26 cellular contexts compared by ENCODE assay signal in genomic region chr19:3013261-3013725, GRCh38. TPM values are rescaled to one million over a fixed set of nuclear protein-coding genes. Genes with fewer than 3 reads are reported as not detected.
DNase-seq lines count a peak whose midpoint lies in the region; ATAC-seq and TF ChIP-seq lines count a peak whose summit lies in the region.
"Had no signal": no experiment of that assay in that cellular context is flagged by ENCODE, and none has a peak within 500 bp of the region (broad histone marks: within the 10 kb centered on the region; RNA-seq: fewer than 3 reads in every experiment).

No MANE protein-coding gene starts in this region.

- no peak overlapping the region for H3K23ac ChIP-seq in neuronal stem cell (ENCODE audit: low read depth, low read length, poor library complexity)

- H2BK15ac ChIP-seq in neuronal stem cell (ENCODE audit: low read length), result no peak overlapping the region

- H3K4me3 Mint-ChIP-seq in stimulated activated effector memory CD8-positive, alpha-beta T cell treated with anti-CD3 and anti-CD28 coated beads, Interleukin-12 subunit alpha, Interleukin-12 subunit beta, amount 100 ng/mL, for 72 hours, result no peak overlapping the region
- H3K4me3 Mint-ChIP-seq: CD8-positive, alpha-beta T cell had no signal

- H2BK5ac ChIP-seq in neuronal stem cell (ENCODE audit: low read length), result no peak overlapping the region

- no peak overlapping the region for H3K4ac ChIP-seq in neuronal stem cell (ENCODE audit: low read length)

- H3K14ac ChIP-seq in neuronal stem cell (ENCODE audit: low read length), result no peak overlapping the region

- peak; percentile 72 for ATAC-seq in body of pancreas
- ATAC-seq in stimulated activated effector memory CD8-positive, alpha-beta T cell treated with anti-CD3 and anti-CD28 coated beads, Interleukin-12 subunit alpha, Interleukin-12 subunit beta, amount 100 ng/mL, for 72 hours, result no peak
- ATAC-seq: A549; CD8-positive, alpha-beta T cell; HCT116 had no signal

- H3K4me1 ChIP-seq in HEK293 (ENCODE audit: control insufficient read depth, insufficient read depth, low read length) (no peaks in the 10 kb centered on the region), body of pancreas (peaks cover 14% of the 10 kb centered on the region), neuronal stem cell (ENCODE audit: control insufficient read depth in 2 of 2, insufficient read depth in 1 of 2, low read depth in 1 of 2, low read length in 2 of 2) (peaks cover 0 to 12% of the 10 kb centered on the region in 2 donors), stomach smooth muscle (ENCODE audit: control insufficient read depth, insufficient read depth, low read length) (no peaks in the 10 kb centered on the region)
- H3K4me1 ChIP-seq: A549, Caco-2 had no signal

- POLR2A ChIA-PET in HEK293 (lab: Yijun Ruan, JAX), result interaction anchor here (0.6 kb wide), 1 partner anchor 15 kb away, joined by 4 read pairs; no protein-coding TSS in a partner anchor

- no peaks in the 10 kb centered on the region for H3K36me3 Mint-ChIP-seq in stimulated activated effector memory CD8-positive, alpha-beta T cell treated with anti-CD3 and anti-CD28 coated beads, Interleukin-12 subunit alpha, Interleukin-12 subunit beta, amount 100 ng/mL, for 72 hours

- no peak for TF ChIP-seq POLR2A in body of pancreas (IDR thresholded peaks at IDR 0.05)

- H3K4me1 Mint-ChIP-seq in stimulated activated effector memory CD8-positive, alpha-beta T cell treated with anti-CD3 and anti-CD28 coated beads, Interleukin-12 subunit alpha, Interleukin-12 subunit beta, amount 100 ng/mL, for 72 hours, result no peaks in the 10 kb centered on the region

- no peaks in the 10 kb centered on the region for H3K79me1 ChIP-seq in neuronal stem cell (ENCODE audit: low read depth, low read length)

- WGBS in body of pancreas, 2 donors, result 14 to 29% methylated on average over 8 of the region's 8 CpGs
- no CpG with 5 or more reads among the region's 8 CpGs for WGBS in neuronal stem cell (ENCODE audit: extremely low coverage in 2 of 2, insufficient read length in 2 of 2, insufficient replicate concordance in 1 of 2), 2 donors

- H3K9me3 Mint-ChIP-seq in stimulated activated effector memory CD8-positive, alpha-beta T cell treated with anti-CD3 and anti-CD28 coated beads, Interleukin-12 subunit alpha, Interleukin-12 subunit beta, amount 100 ng/mL, for 72 hours, result no peaks in the 10 kb centered on the region
- H3K9me3 Mint-ChIP-seq: CD8-positive, alpha-beta T cell had no signal

- CTCF ChIA-PET in HEK293 (lab: Yijun Ruan, JAX), result interaction anchor here (1.0 to 1.2 kb wide), 3 partner anchors 23 to 151 kb away, joined by 4 to 7 read pairs (median 4); no protein-coding TSS in a partner anchor

- no peak overlapping the region for H4K91ac ChIP-seq in neuronal stem cell (ENCODE audit: low read depth, low read length, poor library complexity)

- H2BK120ac ChIP-seq in neuronal stem cell (ENCODE audit: low read depth, low read length), result no peak overlapping the region

- in situ Hi-C loops in GM13977 (cut with MboI; ENCODE audit: low pct_unique_long_range_greater_than_20kb, low sequenced_read_pairs, unreplicated experiment), result no loop called here

- peak overlapping the region; percentile 41 for H2AFZ ChIP-seq in neuronal stem cell (ENCODE audit: low read length)

- no peak overlapping the region for H3K27ac Mint-ChIP-seq in stimulated activated effector memory CD8-positive, alpha-beta T cell treated with anti-CD3 and anti-CD28 coated beads, Interleukin-12 subunit alpha, Interleukin-12 subunit beta, amount 100 ng/mL, for 72 hours
- H3K27ac Mint-ChIP-seq: CD8-positive, alpha-beta T cell had no signal

- H3K27me3 ChIP-seq in body of pancreas, result no peaks in the 10 kb centered on the region
- H3K27me3 ChIP-seq in neuronal stem cell (ENCODE audit: control insufficient read depth in 3 of 3, insufficient read depth in 3 of 3, low read depth in 1 of 3, low read length in 3 of 3), result peaks cover 0 to 21% (median 2%) of the 10 kb centered on the region in 3 experiments
- no peaks in the 10 kb centered on the region for H3K27me3 ChIP-seq in stomach smooth muscle (ENCODE audit: control insufficient read depth in 1 of 2, insufficient read depth in 2 of 2, low read length in 2 of 2)

- no peak for TF ChIP-seq CTCF in HEK293 (tag by site-specific recombination; IDR thresholded peaks at IDR 0.05)
- TF ChIP-seq CTCF in body of pancreas (IDR thresholded peaks at IDR 0.05), result no peak
- no peak for TF ChIP-seq CTCF in GM13977 (IDR thresholded peaks at IDR 0.05; ENCODE audit: extremely low read depth, insufficient read depth, missing control alignments)

- DNase-seq in body of pancreas (peak in 2 of 4 donors; percentile 29 to 41), neuronal stem cell (ENCODE audit: low spot score) (no peak), NCI-H1417 treated with DMSO at 0.1 percent for 48 hours (lab: John Stamatoyannopoulos, UW) (no peak), GM13977 (ENCODE audit: low spot score) (no peak)
- DNase-seq in activated effector memory CD4-positive, alpha-beta T cell treated with anti-CD3 and anti-CD28 coated beads, Interleukin-2, amount 50 U/mL, for 16 hours, result no peak
- no peak for DNase-seq in stimulated activated effector memory CD8-positive, alpha-beta T cell treated with anti-CD3 and anti-CD28 coated beads, Interleukin-12 subunit alpha, Interleukin-12 subunit beta, amount 100 ng/mL, for 72 hours (ENCODE audit: low spot score in 2 of 2)
- DNase-seq: C1 segment of cervical spinal cord; Caco-2; CD8-positive, alpha-beta T cell; DMS 273 treated with DMSO at 0.1 percent for 48 hours; DMS79 treated with DMSO at 0.1 percent for 48 hours; GF-D8; KBM-7; MV-4-11; NCI-H1105; NCI-H146; NCI-H1930; NCI-H446; NCI-H524 treated with DMSO at 0.1 percent for 48 hours; NCI-H82; SHP77 treated with DMSO at 0.1 percent for 48 hours; SW 1271 had no signal

- H3K4me3 ChIP-seq in HEK293 (ENCODE audit: low read depth, low read length), result no peak overlapping the region
- H3K4me3 ChIP-seq in body of pancreas, result no peak overlapping the region
- no peak overlapping the region for H3K4me3 ChIP-seq in neuronal stem cell (ENCODE audit: low read length in 2 of 2)
- H3K4me3 ChIP-seq in stomach smooth muscle (ENCODE audit: low read length in 2 of 2), result no peak overlapping the region
- H3K4me3 ChIP-seq: A549 had no signal

- no peak overlapping the region for H2BK12ac ChIP-seq in neuronal stem cell (ENCODE audit: low read length)

- peak overlapping the region; percentile 68 for H3K18ac ChIP-seq in neuronal stem cell (ENCODE audit: low read length)

- no peak overlapping the region for H2AK5ac ChIP-seq in neuronal stem cell (ENCODE audit: low read depth, low read length)

- H3K9me3 ChIP-seq in HEK293 (ENCODE audit: control insufficient read depth, insufficient read depth, low read depth, low read length) (no peaks in the 10 kb centered on the region), body of pancreas (no peaks in the 10 kb centered on the region), neuronal stem cell (replicated peaks in 1 of 2; ENCODE audit: control insufficient read depth in 2 of 2, insufficient read depth in 1 of 2, low read depth in 1 of 2, low read length in 2 of 2) (no peaks in the 10 kb centered on the region), stomach smooth muscle (ENCODE audit: control insufficient read depth in 2 of 2, low read length in 2 of 2) (no peaks in the 10 kb centered on the region)
- H3K9me3 ChIP-seq: A549, Caco-2 had no signal

- H3K9ac ChIP-seq in neuronal stem cell (ENCODE audit: low read depth, low read length, poor library complexity), result no peak overlapping the region
- no peak overlapping the region for H3K9ac ChIP-seq in stomach smooth muscle (ENCODE audit: low read length in 2 of 2)

- H3K27ac ChIP-seq in HEK293 (ENCODE audit: extremely low read depth, low read depth, low read length) (no peak overlapping the region), body of pancreas (peak overlapping the region in 3 of 4 donors; percentile 38 to 58 (median 43)), neuronal stem cell (replicated peaks; ENCODE audit: low read length) (no peak overlapping the region), stomach smooth muscle (ENCODE audit: low read length) (peak overlapping the region; percentile 11)
- H3K27ac ChIP-seq: A549 had no signal

- H3K36me3 ChIP-seq in HEK293 (ENCODE audit: control insufficient read depth in 2 of 2, insufficient read depth in 1 of 2, low read length in 2 of 2), result no peaks in the 10 kb centered on the region
- H3K36me3 ChIP-seq in body of pancreas (replicated peaks in 1 of 2; ENCODE audit: insufficient read depth in 1 of 2, low read depth in 2 of 2), result no peaks in the 10 kb centered on the region
- no peaks in the 10 kb centered on the region for H3K36me3 ChIP-seq in neuronal stem cell (replicated peaks in 1 of 2; ENCODE audit: control insufficient read depth in 2 of 2, insufficient read depth in 2 of 2, low read length in 2 of 2)
- peaks cover 16 to 20% of the 10 kb centered on the region in 2 donors for H3K36me3 ChIP-seq in stomach smooth muscle (ENCODE audit: control insufficient read depth in 2 of 2, insufficient read depth in 2 of 2, low read length in 2 of 2)

- no peak overlapping the region for H4K8ac ChIP-seq in neuronal stem cell (ENCODE audit: low read depth, low read length)

- no peak overlapping the region for H3K4me2 ChIP-seq in neuronal stem cell (ENCODE audit: insufficient read depth, low read length, poor library complexity, severe bottlenecking)
- H3K4me2 ChIP-seq: A549 had no signal

- intact Hi-C loops in body of pancreas (cut with DNase I), result no loop called here

TF ChIP-seq in HEK293, 187 proteins besides CTCF, POLR2A, EP300 and RAD21 (continues in another document):
- TF ChIP-seq WT1 (tag by site-specific recombination; IDR thresholded peaks at IDR 0.05) (no peak), ZNF223 (tag by site-specific recombination; IDR thresholded peaks at IDR 0.05) (no peak), ZNF561 (tag by site-specific recombination; IDR thresholded peaks at IDR 0.05; ENCODE audit: borderline replicate concordance) (no peak)

RNA-seq across cellular contexts. Expression of gene TLE2, which starts 15.8 kb away (rescaled TPM):
- 10 to 100 TPM; 34.5 to 45.2 TPM for total RNA-seq in body of pancreas
- polyA plus RNA-seq in neuronal stem cell (2013, experiment 1 of 2), result 0.36 TPM
- polyA plus RNA-seq in neuronal stem cell (2013, experiment 2 of 2), result 0.21 TPM

RNA-seq across cellular contexts. Expression of gene TLE6, which starts 35.9 kb away (rescaled TPM):
- total RNA-seq in body of pancreas, result under 1 TPM in 1 of 2 donors, not detected in 1; 0.33 TPM
- polyA plus RNA-seq in neuronal stem cell (2013, experiment 1 of 2), result 0.88 TPM
- 0.75 TPM for polyA plus RNA-seq in neuronal stem cell (2013, experiment 2 of 2)
- total RNA-seq: CD8-positive, alpha-beta T cell had no signal

RNA-seq across cellular contexts. Expression of gene TLE5, which starts 49.0 kb away (rescaled TPM):
- 100 to 1,000 TPM; 166 to 254 TPM for total RNA-seq in body of pancreas
- polyA plus RNA-seq in neuronal stem cell (2013, experiment 1 of 2), result 162 TPM
- polyA plus RNA-seq in neuronal stem cell (2013, experiment 2 of 2), result 164 TPM

Comparison
In these comparisons a context has a peak if more than half of its experiments do, and no peak if none do; other contexts are left out.
1. H3K27ac ChIP-seq: peak in body of pancreas (3 of 4) and stomach smooth muscle (single experiment); none in HEK293 (single experiment) and neuronal stem cell (single experiment).